1 cellular context compared by ENCODE assay signal in the genomic region with DNA sequence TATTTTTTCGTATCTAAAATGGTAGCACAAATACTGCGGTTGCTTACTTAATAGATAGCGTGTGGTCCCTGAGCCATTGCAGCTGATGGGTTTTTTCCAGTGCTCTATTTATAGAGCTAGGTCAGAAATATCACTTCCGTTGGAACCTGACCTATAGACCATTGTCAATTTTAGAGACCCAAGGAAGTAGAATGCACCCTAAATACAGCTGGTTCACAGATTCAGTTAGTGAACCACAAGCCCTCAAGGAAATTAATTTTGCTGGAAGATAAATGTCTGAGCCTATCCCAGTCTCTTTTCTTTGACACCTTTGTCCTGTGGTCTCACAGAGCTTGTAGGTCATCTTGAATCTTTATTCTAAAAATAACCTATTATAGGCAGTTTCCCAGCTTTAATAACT.
TF ChIP-seq lines count a peak whose summit lies in the region.

No MANE protein-coding gene starts in this region.

TF ChIP-seq in HEK293T, 16 proteins besides CTCF, POLR2A, EP300 and RAD21 (continued from another document):
- TF ChIP-seq PKNOX1 (IDR thresholded peaks at IDR 0.05) (no peak), ELF4 (IDR thresholded peaks at IDR 0.05) (no peak)
